8 cellular contexts compared by ENCODE assay signal in the genomic region with DNA sequence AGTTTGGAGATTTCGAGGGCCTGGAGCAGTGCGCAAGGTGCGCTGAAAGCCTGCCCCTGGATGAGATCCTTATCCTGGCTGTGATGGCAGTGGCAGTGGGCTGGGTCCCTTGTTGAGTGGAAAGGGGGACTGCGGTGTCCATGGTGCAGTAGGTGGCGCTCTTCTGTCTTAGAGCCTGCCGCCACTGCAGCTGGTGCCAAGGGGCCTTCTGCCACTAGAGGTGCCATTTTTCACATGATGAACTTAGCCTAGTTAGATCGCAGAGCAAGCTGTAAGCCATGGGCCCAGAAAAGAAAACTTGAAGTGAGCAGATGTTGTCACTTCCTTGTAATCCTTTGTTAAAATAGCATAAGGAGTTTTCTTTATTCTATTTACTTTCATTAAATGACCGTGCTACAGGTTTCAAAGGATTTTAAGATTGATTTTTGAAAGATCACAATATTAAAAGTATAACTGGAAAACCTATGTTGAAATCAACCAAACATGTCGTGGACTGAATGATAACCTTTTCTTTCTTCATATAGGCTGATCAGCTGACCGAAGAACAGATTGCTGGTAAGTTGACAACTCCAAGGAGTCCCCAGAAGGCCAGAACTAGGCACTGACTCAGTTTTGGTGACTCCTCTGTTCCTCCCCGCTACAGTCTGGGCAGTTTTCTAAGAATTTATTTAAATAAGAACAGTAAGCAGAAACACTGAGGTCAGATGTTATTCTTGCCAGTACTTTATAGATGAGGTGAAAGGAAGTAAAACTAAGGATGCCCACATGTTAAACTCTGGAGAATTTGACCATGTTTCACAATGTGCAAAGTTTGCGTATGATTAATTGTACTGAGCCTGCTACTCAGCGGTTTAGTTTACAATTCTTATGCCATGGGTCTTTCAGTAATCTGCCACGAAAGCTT. TPM values are rescaled to one million over a fixed set of nuclear protein-coding genes. Genes with fewer than 3 reads are reported as not detected.
DNase-seq lines count a peak whose midpoint lies in the region; ATAC-seq and TF ChIP-seq lines count a peak whose summit lies in the region.

No MANE protein-coding gene starts in this region.

- H4K20me1 ChIP-seq in DND-41 (ENCODE audit: insufficient read depth, low read length), result peaks cover 54% of the 10 kb centered on the region

- peak; percentile 56 for ATAC-seq in DND-41 (ENCODE audit: insufficient read depth, low read depth)
- ATAC-seq in GM21825 (IDR thresholded peaks at IDR 0.05; ENCODE audit: unreplicated experiment), result peak; percentile 45

- H3K4me1 ChIP-seq in DND-41 (ENCODE audit: insufficient read depth, low read length), result peaks cover 27% of the 10 kb centered on the region

- H3K36me3 Mint-ChIP-seq in nephron progenitor cell (ENCODE audit: low read depth), result peaks cover 46% of the 10 kb centered on the region

- H3K9ac ChIP-seq in DND-41 (ENCODE audit: low read depth, low read length), result no peak overlapping the region

- peaks cover 41% of the 10 kb centered on the region for H3K79me2 ChIP-seq in DND-41 (ENCODE audit: insufficient read depth, low read length)

- no peak overlapping the region for H3K27ac Mint-ChIP-seq in nephron progenitor cell

- peak overlapping the region; percentile 54 for H3K4me3 Mint-ChIP-seq in nephron progenitor cell

- H3K36me3 ChIP-seq in DND-41 (ENCODE audit: insufficient read depth, low read length), result peaks cover 56% of the 10 kb centered on the region

- peak; percentile 100 for TF ChIP-seq CTCF in DND-41 (IDR thresholded peaks at IDR 0.05; ENCODE audit: borderline replicate concordance, extremely low read depth, low read length, poor library complexity, severe bottlenecking)
- TF ChIP-seq CTCF in fibroblast of mammary gland (conservative IDR thresholded peaks at IDR 0.05; ENCODE audit: control insufficient read depth, insufficient read depth, low read depth, low read length), result peak; percentile 99
- peak; percentile 100 for TF ChIP-seq CTCF in nephron progenitor cell (IDR thresholded peaks at IDR 0.05)

- H3K27me3 ChIP-seq in DND-41 (ENCODE audit: insufficient read depth, low read length, poor library complexity), result peaks cover 3% of the 10 kb centered on the region

- H3K4me3 ChIP-seq in DND-41 (ENCODE audit: low read depth in 1 of 2, low read length in 2 of 2) (peak overlapping the region in 1 of 2 experiments; percentile 79; a peak in 1 of 4 replicates), fibroblast of mammary gland (ENCODE audit: control insufficient read depth, low read depth, low read length) (peak overlapping the region; percentile 81)

- no peak overlapping the region for H3K27ac ChIP-seq in DND-41 (ENCODE audit: low read length)

- no peak overlapping the region for H2AFZ ChIP-seq in DND-41 (ENCODE audit: low read depth, low read length)

- peaks cover 5% of the 10 kb centered on the region for H3K9me3 Mint-ChIP-seq in nephron progenitor cell

- peak; percentile 87 for DNase-seq in DND-41
- peak; percentile 87 for DNase-seq in LHCN-M2 (ENCODE audit: low read depth)
- peak; percentile 84 for DNase-seq in RPMI7951 (ENCODE audit: low read depth)
- peak; percentile 60 to 76 for DNase-seq in activated T-helper 1 cell treated with anti-CD3 and anti-CD28 coated beads, Interleukin-2, amount 50 U/mL, for 16 hours (ENCODE audit: low read depth in 1 of 2, low spot score in 1 of 2)
- peak; percentile 88 for DNase-seq in fibroblast of mammary gland (ENCODE audit: low read depth)
- peak; percentile 85 for DNase-seq in nephron progenitor cell
- DNase-seq in stimulated activated naive CD4-positive, alpha-beta T cell treated with Interleukin-2 at 50 U/mL for 16 hours (lab: John Stamatoyannopoulos, UW), result peak; percentile 83

- H3K4me1 Mint-ChIP-seq in nephron progenitor cell, result peaks cover 47% of the 10 kb centered on the region

- H3K9me3 ChIP-seq in DND-41 (ENCODE audit: insufficient read depth, low read length, severe bottlenecking), result no peaks in the 10 kb centered on the region

- peak overlapping the region; percentile 87 for H3K4me2 ChIP-seq in DND-41 (ENCODE audit: insufficient read depth, low read length)

- peaks cover 8% of the 10 kb centered on the region for H3K27me3 Mint-ChIP-seq in nephron progenitor cell (ENCODE audit: low read depth, poor library complexity)

RNA-seq across cellular contexts. Expression of a gene that starts 3.0 kb away (rescaled TPM):
- 290 and 350 TPM in 2 replicates for total RNA-seq in LHCN-M2 (2014; rRNA removed)
- polyA plus RNA-seq in LHCN-M2 (2012), result 240 TPM
- total RNA-seq in RPMI7951 (2014; rRNA removed; shearing (Covaris generic)), result 269 and 327 TPM in 2 replicates
